Comparison of ENCODE assay signal across 8 cellular contexts in the genomic region with DNA sequence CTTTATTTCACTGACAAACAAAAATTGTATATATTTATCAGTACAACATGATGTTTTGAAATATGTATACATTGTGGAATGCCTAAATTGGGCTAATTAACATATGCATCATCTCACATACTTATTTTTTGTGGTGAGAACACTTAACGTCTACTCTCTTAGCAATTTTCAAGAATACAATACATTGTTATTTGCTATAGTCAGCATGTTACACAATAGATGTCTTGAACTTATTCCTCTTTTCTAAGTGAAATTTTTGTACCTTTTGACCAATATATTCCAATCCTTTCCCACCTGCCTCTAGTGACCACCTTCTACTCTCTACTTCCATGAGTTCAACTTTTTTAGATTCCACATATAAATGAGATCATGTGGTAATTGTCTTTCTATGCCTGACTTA.
"Had no signal": no experiment of that assay in that cellular context is flagged by ENCODE, and none has a peak within 500 bp of the region (broad histone marks: within the 10 kb centered on the region; RNA-seq: fewer than 3 reads in every experiment).

No MANE protein-coding gene starts in this region.

- DNase-seq: GDM1, GF-D8 had no signal

- FAIRE-seq: G401.6, GM12878, GM12891, GM12892, GM18507, GM19239 had no signal

- H3K4me3 ChIP-seq: GM12878 had no signal

- ATAC-seq: GM12878 had no signal
